Comparison of ENCODE assay signal across 15 cellular contexts in genomic region chr2:190410171-190410570, GRCh38. TPM values are rescaled to one million over a fixed set of nuclear protein-coding genes. Genes with fewer than 3 reads are reported as not detected.
DNase-seq lines count a peak whose midpoint lies in the region; ATAC-seq, FAIRE-seq and TF ChIP-seq lines count a peak whose summit lies in the region.
"Had no signal": no experiment of that assay in that cellular context is flagged by ENCODE, and none has a peak within 500 bp of the region (broad histone marks: within the 10 kb centered on the region; RNA-seq: fewer than 3 reads in every experiment).

No MANE protein-coding gene starts in this region.

- TF ChIP-seq CTCF in DND-41 (IDR thresholded peaks at IDR 0.05; ENCODE audit: borderline replicate concordance, extremely low read depth, low read length, poor library complexity, severe bottlenecking) (no peak), heart right ventricle (IDR thresholded peaks at IDR 0.05) (no peak)

- FAIRE-seq in H54 (lab: Jason Lieb, UNC), result no peak
- FAIRE-seq: pancreas had no signal

- H3K79me2 ChIP-seq in DND-41 (ENCODE audit: insufficient read depth, low read length), result peaks cover 36% of the 10 kb centered on the region

- no peak for TF ChIP-seq POLR2A in H54 (IDR thresholded peaks at IDR 0.05; ENCODE audit: low read depth, low read length)

- DNase-seq in DND-41, result no peak
- DNase-seq in SKM-1 treated with dmso at 0.1 percent for 144 hours (lab: John Stamatoyannopoulos, UW; ENCODE audit: unreplicated experiment), result peak; percentile 75
- DNase-seq in NCI-H2029 (lab: John Stamatoyannopoulos, UW), result no peak
- DNase-seq in heart right ventricle, result no peak
- DNase-seq in H54 (ENCODE audit: insufficient read length, low spot score), result no peak
- DNase-seq: amniotic stem cell; effector CD4-positive, alpha-beta T cell; HCEC 1CT; pancreas; stimulated activated naive B cell treated with anti-CD40 and anti-IgM and Interleukin-4, amounts not matched to agents 10 μg/mL and 1 μg/mL and 100 μg/mL, for 72 hours had no signal

- no peak overlapping the region for H2AFZ ChIP-seq in DND-41 (ENCODE audit: low read depth, low read length)

- 65 to 76% methylated on average over 3 of the region's 3 CpGs for WGBS in heart right ventricle, 2 donors

- no peaks in the 10 kb centered on the region for H3K36me3 ChIP-seq in BLaER1 treated with 17β-estradiol and CSF1 and Interleukin-3, amounts not matched to agents 10 nM and 100 nM
- no peaks in the 10 kb centered on the region for H3K36me3 ChIP-seq in DND-41 (ENCODE audit: insufficient read depth, low read length)
- H3K36me3 ChIP-seq in endocrine pancreas (ENCODE audit: control insufficient read depth, insufficient read depth, low read length), result no peaks in the 10 kb centered on the region
- H3K36me3 ChIP-seq in heart right ventricle, result no peaks in the 10 kb centered on the region
- H3K36me3 ChIP-seq: pancreas, SJCRH30 had no signal

- peaks cover 17 to 44% (median 24%) of the 10 kb centered on the region in 10 experiments for H3K4me1 ChIP-seq in BLaER1 treated with 17β-estradiol and CSF1 and Interleukin-3, amounts not matched to agents 10 nM and 100 nM
- H3K4me1 ChIP-seq in DND-41 (ENCODE audit: insufficient read depth, low read length) (peaks cover 39% of the 10 kb centered on the region), endocrine pancreas (ENCODE audit: control insufficient read depth, insufficient read depth, low read length) (peaks cover 12% of the 10 kb centered on the region), heart right ventricle (peaks cover 0 to 62% (median 40%) of the 10 kb centered on the region in 9 donors)

- ATAC-seq in DND-41 (ENCODE audit: insufficient read depth, low read depth) (no peak), heart right ventricle (no peak), HG02973 (IDR thresholded peaks at IDR 0.05; ENCODE audit: unreplicated experiment) (no peak)
- ATAC-seq: activated CD4-positive, CD25-positive, alpha-beta regulatory T cell treated with anti-CD3 and anti-CD28 coated beads, Interleukin-2, amount 50 U/mL, for 24 hours; pancreas; stimulated activated naive B cell treated with anti-CD40 and anti-IgM and Interleukin-4, amounts not matched to agents 10 μg/mL and 1 μg/mL and 100 μg/mL, for 72 hours had no signal

- no peaks in the 10 kb centered on the region for H3K9me3 ChIP-seq in BLaER1 treated with 17β-estradiol and CSF1 and Interleukin-3, amounts not matched to agents 10 nM and 100 nM (replicated peaks in 1 of 11)
- H3K9me3 ChIP-seq in DND-41 (ENCODE audit: insufficient read depth, low read length, severe bottlenecking) (no peaks in the 10 kb centered on the region), endocrine pancreas (ENCODE audit: control insufficient read depth, low read length) (no peaks in the 10 kb centered on the region), heart right ventricle (no peaks in the 10 kb centered on the region)
- H3K9me3 ChIP-seq: pancreas, SJCRH30 had no signal

- H4K20me1 ChIP-seq in BLaER1 treated with 17β-estradiol and CSF1 and Interleukin-3, amounts not matched to agents 10 nM and 100 nM, result no peaks in the 10 kb centered on the region
- H4K20me1 ChIP-seq in DND-41 (ENCODE audit: insufficient read depth, low read length), result no peaks in the 10 kb centered on the region

- intact Hi-C loops in heart right ventricle (cut with DNase I), result loop anchor here in 2 of 10 donors (10.0 kb wide), 1 partner anchor 55 kb away; no protein-coding TSS in a partner anchor

- peaks cover 9 to 36% (median 28%) of the 10 kb centered on the region in 11 experiments; a peak in 18 of 22 replicates for H3K27me3 ChIP-seq in BLaER1 treated with 17β-estradiol and CSF1 and Interleukin-3, amounts not matched to agents 10 nM and 100 nM
- no peaks in the 10 kb centered on the region for H3K27me3 ChIP-seq in DND-41 (ENCODE audit: insufficient read depth, low read length, poor library complexity)
- H3K27me3 ChIP-seq in endocrine pancreas (ENCODE audit: control insufficient read depth, insufficient read depth, low read length), result no peaks in the 10 kb centered on the region
- peaks cover 0 to 6% (median 0%) of the 10 kb centered on the region in 7 donors for H3K27me3 ChIP-seq in heart right ventricle
- H3K27me3 ChIP-seq: pancreas had no signal

- no peak overlapping the region for H3K27ac ChIP-seq in BLaER1 treated with 17β-estradiol and CSF1 and Interleukin-3, amounts not matched to agents 10 nM and 100 nM
- no peak overlapping the region for H3K27ac ChIP-seq in DND-41 (ENCODE audit: low read length)
- peak overlapping the region in 5 of 10 donors; percentile 4 to 95 (median 92) for H3K27ac ChIP-seq in heart right ventricle
- H3K27ac ChIP-seq: pancreas, SJCRH30 had no signal

- no peak overlapping the region for H3K4me3 ChIP-seq in BLaER1 treated with 17β-estradiol and CSF1 and Interleukin-3, amounts not matched to agents 10 nM and 100 nM
- H3K4me3 ChIP-seq in DND-41 (ENCODE audit: low read depth in 1 of 2, low read length in 2 of 2), result no peak overlapping the region
- H3K4me3 ChIP-seq in endocrine pancreas (ENCODE audit: control insufficient read depth, insufficient read depth, low read length), result peak overlapping the region; percentile 92
- peak overlapping the region in 4 of 10 donors; percentile 84 to 97 (median 84) for H3K4me3 ChIP-seq in heart right ventricle

- H3K9ac ChIP-seq in BLaER1 treated with 17β-estradiol and CSF1 and Interleukin-3, amounts not matched to agents 10 nM and 100 nM, result no peak overlapping the region
- H3K9ac ChIP-seq in DND-41 (ENCODE audit: low read depth, low read length) (no peak overlapping the region), endocrine pancreas (ENCODE audit: control insufficient read depth, insufficient read depth, low read length) (no peak overlapping the region)

- H3K4me2 ChIP-seq in BLaER1 treated with 17β-estradiol and CSF1 and Interleukin-3, amounts not matched to agents 10 nM and 100 nM, result peak overlapping the region in 10 of 11 experiments; percentile 28 to 97 (median 91); a peak in 14 of 22 replicates
- H3K4me2 ChIP-seq in DND-41 (ENCODE audit: insufficient read depth, low read length), result peak overlapping the region; percentile 91

RNA-seq across cellular contexts. Expression of gene MFSD6, which starts 2.0 kb away (rescaled TPM):
- 10 to 100 TPM in 9 of 10 donors, 1 to 10 TPM in 1; 9.9 to 26.7 (median 16.8) TPM for total RNA-seq in heart right ventricle
- 10 to 100 TPM in 1 of 2 donors, 1 to 10 TPM in 1; 9.7 to 14.9 TPM for polyA plus RNA-seq in heart right ventricle
